Comparison of ENCODE assay signal across 27 cellular contexts in the genomic region with DNA sequence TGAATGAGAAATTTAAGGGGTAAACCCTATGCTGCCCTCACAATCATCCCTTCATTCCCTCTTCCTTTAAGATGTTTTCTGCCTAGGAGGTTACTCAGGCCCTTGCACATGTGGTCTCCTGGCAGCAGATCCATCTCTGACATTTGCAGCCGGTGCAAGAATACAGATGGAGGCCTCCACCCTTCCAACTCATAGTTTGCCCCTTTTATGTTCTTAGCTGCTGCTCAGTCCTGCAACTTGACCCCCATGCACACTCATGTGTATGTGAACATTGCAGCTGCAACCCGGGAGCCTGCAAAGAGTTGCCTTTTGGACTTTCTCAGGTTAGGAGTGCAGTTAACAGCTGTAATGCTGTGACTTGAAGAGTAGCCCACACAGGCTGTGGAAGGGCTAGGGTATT.
DNase-seq lines count a peak whose midpoint lies in the region; ATAC-seq and TF ChIP-seq lines count a peak whose summit lies in the region.
"Had no signal": no experiment of that assay in that cellular context is flagged by ENCODE, and none has a peak within 500 bp of the region (broad histone marks: within the 10 kb centered on the region; RNA-seq: fewer than 3 reads in every experiment).

No MANE protein-coding gene starts in this region.

- H3K9me2 ChIP-seq in GM23338 (ENCODE audit: insufficient read depth), result no peaks in the 10 kb centered on the region

- H3K36me3 Mint-ChIP-seq in GM23338 (ENCODE audit: low read depth), result no peaks in the 10 kb centered on the region
- H3K36me3 Mint-ChIP-seq: CD8-positive, alpha-beta T cell had no signal

- no peak overlapping the region for H3K4me3 Mint-ChIP-seq in GM23338
- H3K4me3 Mint-ChIP-seq: B cell; CD8-positive, alpha-beta T cell had no signal

- TF ChIP-seq CTCF in GM23338 (conservative IDR thresholded peaks at IDR 0.05; ENCODE audit: low read depth in 2 of 2) (no peak), dorsolateral prefrontal cortex (IDR thresholded peaks at IDR 0.05 in 54 of 56, conservative IDR thresholded peaks at IDR 0.05 in 2 of 56; ENCODE audit: low read depth in 1 of 56, partially characterized antibody in 56 of 56) (no peak), foreskin fibroblast (IDR thresholded peaks at IDR 0.05; ENCODE audit: low read depth, low read length) (no peak)

- no peaks in the 10 kb centered on the region for H3K27me3 Mint-ChIP-seq in GM23338 (ENCODE audit: insufficient read depth, low read depth, poor library complexity)
- H3K27me3 Mint-ChIP-seq: B cell had no signal

- DNase-seq in GM23338 (ENCODE audit: low spot score) (no peak), dorsolateral prefrontal cortex (no peak), foreskin fibroblast (peak; percentile 58 to 81), HAP-1 (ENCODE audit: low spot score in 2 of 2) (no peak)
- DNase-seq: Caco-2; CD8-positive, alpha-beta T cell; DMS 273 treated with DMSO at 0.1 percent for 48 hours; DMS79; EL; GDM1; KBM-7; MV-4-11; NCI-H1105; NCI-H1436 treated with DMSO at 0.1 percent for 48 hours; NCI-H187 treated with DMSO at 0.1 percent for 48 hours; NCI-H69; OCI-M1; Peyer's patch; SHP77 treated with DMSO at 0.1 percent for 48 hours; SW 1271 had no signal

- H3K9me3 Mint-ChIP-seq in GM23338, result no peaks in the 10 kb centered on the region
- H3K9me3 Mint-ChIP-seq: CD8-positive, alpha-beta T cell had no signal

- H4K20me1 ChIP-seq in GM23338 (replicated peaks; ENCODE audit: insufficient read depth), result no peaks in the 10 kb centered on the region

- H3K4me3 ChIP-seq in GM23338 (no peak overlapping the region), dorsolateral prefrontal cortex (no peak overlapping the region), foreskin fibroblast (ENCODE audit: low read depth in 1 of 2, low read length in 2 of 2) (no peak overlapping the region), HAP-1 (no peak overlapping the region)
- H3K4me3 ChIP-seq: A549, GM12878, Peyer's patch had no signal

- H3K27ac ChIP-seq in GM23338 (ENCODE audit: low read depth) (no peak overlapping the region), dorsolateral prefrontal cortex (peak overlapping the region in 34 of 59 donors; percentile 4 to 97 (median 44)), temporal lobe (ENCODE audit: low read depth, low read length) (peak overlapping the region; percentile 4)
- H3K27ac ChIP-seq: C4-2B, Peyer's patch had no signal

- H2AFZ ChIP-seq in GM23338, result no peak overlapping the region

- H3K27me3 ChIP-seq in GM23338 (ENCODE audit: insufficient read depth) (no peaks in the 10 kb centered on the region), dorsolateral prefrontal cortex (no peaks in the 10 kb centered on the region), HAP-1 (ENCODE audit: low read depth) (no peaks in the 10 kb centered on the region)
- H3K27me3 ChIP-seq: Peyer's patch had no signal

- H3K4me2 ChIP-seq in GM23338, result no peak overlapping the region
- H3K4me2 ChIP-seq: A549 had no signal

- no peaks in the 10 kb centered on the region for H3F3A ChIP-seq in GM23338 (replicated peaks; ENCODE audit: low read depth)

- intact Hi-C loops in dorsolateral prefrontal cortex (cut with DNase I), result loop anchor here in 1 of 2 donors (10.0 kb wide), 1 partner anchor 115 kb away; no protein-coding TSS in a partner anchor

- ATAC-seq in GM23338 (no peak), HG03196 (IDR thresholded peaks at IDR 0.05; ENCODE audit: unreplicated experiment) (no peak), GM21717 (IDR thresholded peaks at IDR 0.05; ENCODE audit: unreplicated experiment) (no peak)
- ATAC-seq: A549; CD8-positive, alpha-beta T cell; GM12878 had no signal

- H3K79me2 ChIP-seq in GM23338 (replicated peaks; ENCODE audit: insufficient read depth), result no peaks in the 10 kb centered on the region

- peak overlapping the region; percentile 49; the same call in 1 of the 2 replicates for H3K27ac Mint-ChIP-seq in GM23338
- H3K27ac Mint-ChIP-seq: B cell had no signal

- no peaks in the 10 kb centered on the region for H3K36me3 ChIP-seq in GM23338 (ENCODE audit: insufficient read depth)
- H3K36me3 ChIP-seq in HAP-1 (replicated peaks), result no peaks in the 10 kb centered on the region
- H3K36me3 ChIP-seq: Peyer's patch had no signal

- H3K9me3 ChIP-seq in HAP-1, result no peaks in the 10 kb centered on the region
- H3K9me3 ChIP-seq: A549, Caco-2, Peyer's patch had no signal

- H3K4me1 ChIP-seq in GM23338 (ENCODE audit: insufficient read depth) (peaks cover 15% of the 10 kb centered on the region), HAP-1 (peaks cover 9% of the 10 kb centered on the region)
- H3K4me1 ChIP-seq: A549, Peyer's patch had no signal

- in situ Hi-C loops in HAP-1 (cut with MboI; ENCODE audit: low sequenced_read_pairs), result no loop called here

- peaks cover 17% of the 10 kb centered on the region for H3K4me1 Mint-ChIP-seq in GM23338

TF ChIP-seq in GM23338, 12 proteins besides CTCF, POLR2A, EP300 and RAD21 (continues in another document):
- TF ChIP-seq, protein P1, sequence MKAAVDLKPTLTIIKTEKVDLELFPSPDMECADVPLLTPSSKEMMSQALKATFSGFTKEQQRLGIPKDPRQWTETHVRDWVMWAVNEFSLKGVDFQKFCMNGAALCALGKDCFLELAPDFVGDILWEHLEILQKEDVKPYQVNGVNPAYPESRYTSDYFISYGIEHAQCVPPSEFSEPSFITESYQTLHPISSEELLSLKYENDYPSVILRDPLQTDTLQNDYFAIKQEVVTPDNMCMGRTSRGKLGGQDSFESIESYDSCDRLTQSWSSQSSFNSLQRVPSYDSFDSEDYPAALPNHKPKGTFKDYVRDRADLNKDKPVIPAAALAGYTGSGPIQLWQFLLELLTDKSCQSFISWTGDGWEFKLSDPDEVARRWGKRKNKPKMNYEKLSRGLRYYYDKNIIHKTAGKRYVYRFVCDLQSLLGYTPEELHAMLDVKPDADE (IDR thresholded peaks at IDR 0.05), result no peak
- TF ChIP-seq POLR2AphosphoS5 (IDR thresholded peaks at IDR 0.05; ENCODE audit: low read depth) (no peak), EZH2phosphoT487 (IDR thresholded peaks at IDR 0.05; ENCODE audit: unreplicated experiment) (no peak), JUNB (IDR thresholded peaks at IDR 0.05; ENCODE audit: unreplicated experiment) (no peak), CREB1 (CRISPR knock-in tag; IDR thresholded peaks at IDR 0.05; ENCODE audit: low read depth) (no peak), ZNF114 (CRISPR knock-in tag; IDR thresholded peaks at IDR 0.05) (no peak), EZH2 (IDR thresholded peaks at IDR 0.05; ENCODE audit: low read depth, unreplicated experiment) (no peak), STAT1 (IDR thresholded peaks at IDR 0.05; ENCODE audit: unreplicated experiment) (no peak)
- TF ChIP-seq, protein P2, sequence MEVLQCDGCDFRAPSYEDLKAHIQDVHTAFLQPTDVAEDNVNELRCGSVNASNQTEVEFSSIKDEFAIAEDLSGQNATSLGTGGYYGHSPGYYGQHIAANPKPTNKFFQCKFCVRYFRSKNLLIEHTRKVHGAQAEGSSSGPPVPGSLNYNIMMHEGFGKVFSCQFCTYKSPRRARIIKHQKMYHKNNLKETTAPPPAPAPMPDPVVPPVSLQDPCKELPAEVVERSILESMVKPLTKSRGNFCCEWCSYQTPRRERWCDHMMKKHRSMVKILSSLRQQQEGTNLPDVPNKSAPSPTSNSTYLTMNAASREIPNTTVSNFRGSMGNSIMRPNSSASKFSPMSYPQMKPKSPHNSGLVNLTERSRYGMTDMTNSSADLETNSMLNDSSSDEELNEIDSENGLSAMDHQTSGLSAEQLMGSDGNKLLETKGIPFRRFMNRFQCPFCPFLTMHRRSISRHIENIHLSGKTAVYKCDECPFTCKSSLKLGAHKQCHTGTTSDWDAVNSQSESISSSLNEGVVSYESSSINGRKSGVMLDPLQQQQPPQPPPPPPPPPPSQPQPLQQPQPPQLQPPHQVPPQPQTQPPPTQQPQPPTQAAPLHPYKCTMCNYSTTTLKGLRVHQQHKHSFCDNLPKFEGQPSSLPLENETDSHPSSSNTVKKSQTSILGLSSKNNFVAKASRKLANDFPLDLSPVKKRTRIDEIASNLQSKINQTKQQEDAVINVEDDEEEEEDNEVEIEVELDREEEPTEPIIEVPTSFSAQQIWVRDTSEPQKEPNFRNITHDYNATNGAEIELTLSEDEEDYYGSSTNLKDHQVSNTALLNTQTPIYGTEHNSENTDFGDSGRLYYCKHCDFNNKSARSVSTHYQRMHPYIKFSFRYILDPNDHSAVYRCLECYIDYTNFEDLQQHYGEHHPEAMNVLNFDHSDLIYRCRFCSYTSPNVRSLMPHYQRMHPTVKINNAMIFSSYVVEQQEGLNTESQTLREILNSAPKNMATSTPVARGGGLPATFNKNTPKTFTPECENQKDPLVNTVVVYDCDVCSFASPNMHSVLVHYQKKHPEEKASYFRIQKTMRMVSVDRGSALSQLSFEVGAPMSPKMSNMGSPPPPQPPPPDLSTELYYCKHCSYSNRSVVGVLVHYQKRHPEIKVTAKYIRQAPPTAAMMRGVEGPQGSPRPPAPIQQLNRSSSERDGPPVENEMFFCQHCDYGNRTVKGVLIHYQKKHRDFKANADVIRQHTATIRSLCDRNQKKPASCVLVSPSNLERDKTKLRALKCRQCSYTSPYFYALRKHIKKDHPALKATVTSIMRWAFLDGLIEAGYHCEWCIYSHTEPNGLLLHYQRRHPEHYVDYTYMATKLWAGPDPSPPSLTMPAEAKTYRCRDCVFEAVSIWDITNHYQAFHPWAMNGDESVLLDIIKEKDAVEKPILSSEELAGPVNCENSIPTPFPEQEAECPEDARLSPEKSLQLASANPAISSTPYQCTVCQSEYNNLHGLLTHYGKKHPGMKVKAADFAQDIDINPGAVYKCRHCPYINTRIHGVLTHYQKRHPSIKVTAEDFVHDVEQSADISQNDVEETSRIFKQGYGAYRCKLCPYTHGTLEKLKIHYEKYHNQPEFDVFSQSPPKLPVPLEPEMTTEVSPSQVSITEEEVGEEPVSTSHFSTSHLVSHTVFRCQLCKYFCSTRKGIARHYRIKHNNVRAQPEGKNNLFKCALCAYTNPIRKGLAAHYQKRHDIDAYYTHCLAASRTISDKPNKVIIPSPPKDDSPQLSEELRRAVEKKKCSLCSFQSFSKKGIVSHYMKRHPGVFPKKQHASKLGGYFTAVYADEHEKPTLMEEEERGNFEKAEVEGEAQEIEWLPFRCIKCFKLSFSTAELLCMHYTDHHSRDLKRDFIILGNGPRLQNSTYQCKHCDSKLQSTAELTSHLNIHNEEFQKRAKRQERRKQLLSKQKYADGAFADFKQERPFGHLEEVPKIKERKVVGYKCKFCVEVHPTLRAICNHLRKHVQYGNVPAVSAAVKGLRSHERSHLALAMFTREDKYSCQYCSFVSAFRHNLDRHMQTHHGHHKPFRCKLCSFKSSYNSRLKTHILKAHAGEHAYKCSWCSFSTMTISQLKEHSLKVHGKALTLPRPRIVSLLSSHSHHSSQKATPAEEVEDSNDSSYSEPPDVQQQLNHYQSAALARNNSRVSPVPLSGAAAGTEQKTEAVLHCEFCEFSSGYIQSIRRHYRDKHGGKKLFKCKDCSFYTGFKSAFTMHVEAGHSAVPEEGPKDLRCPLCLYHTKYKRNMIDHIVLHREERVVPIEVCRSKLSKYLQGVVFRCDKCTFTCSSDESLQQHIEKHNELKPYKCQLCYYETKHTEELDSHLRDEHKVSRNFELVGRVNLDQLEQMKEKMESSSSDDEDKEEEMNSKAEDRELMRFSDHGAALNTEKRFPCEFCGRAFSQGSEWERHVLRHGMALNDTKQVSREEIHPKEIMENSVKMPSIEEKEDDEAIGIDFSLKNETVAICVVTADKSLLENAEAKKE (CRISPR knock-in tag; IDR thresholded peaks at IDR 0.05), result no peak

Comparison
In these comparisons a context has a peak if more than half of its experiments do, and no peak if none do; other contexts are left out.
1. DNase-seq: peak in foreskin fibroblast (2 of 2); none in GM23338 (single experiment), dorsolateral prefrontal cortex (0 of 10) and HAP-1 (0 of 2).